23 cellular contexts compared by ENCODE assay signal in genomic region chr19:5694167-5694951, GRCh38. TPM values are rescaled to one million over a fixed set of nuclear protein-coding genes. Genes with fewer than 3 reads are reported as not detected.
A peak's percentile ranks its signal among the peaks of the same experiment; 100 is the strongest.
DNase-seq lines count a peak whose midpoint lies in the region; ATAC-seq and TF ChIP-seq lines count a peak whose summit lies in the region.
"Had no signal": no experiment of that assay in that cellular context is flagged by ENCODE, and none has a peak within 500 bp of the region (broad histone marks: within the 10 kb centered on the region; RNA-seq: fewer than 3 reads in every experiment).

No MANE protein-coding gene starts in this region.

- no peak overlapping the region for H3K27ac ChIP-seq in CD4-positive, alpha-beta memory T cell (ENCODE audit: low read depth, low read length)
- H3K27ac ChIP-seq: A549, gastroesophageal sphincter, right atrium auricular region, tibial nerve had no signal

- H3K36me3 Mint-ChIP-seq in activated CD4-positive, alpha-beta T cell treated with anti-CD3 and anti-CD28 coated beads for 36 hours (ENCODE audit: low read depth): peaks cover 60% of the 10 kb centered on the region
- peaks cover 0 to 58% of the 10 kb centered on the region in 2 donors for H3K36me3 Mint-ChIP-seq in CD4-positive, alpha-beta memory T cell
- peaks cover 53% of the 10 kb centered on the region for H3K36me3 Mint-ChIP-seq in activated T-helper 1 cell treated with anti-CD3 and anti-CD28 coated beads, Interleukin-12 subunit alpha, Interleukin-12 subunit beta, Interleukin-2, Interleukin-4 antibody, amounts not matched to agents 30 ng/mL and 10 ng/mL and 1 ng/mL, durations not matched to agents 14 hours and 24 hours and 36 hours (ENCODE audit: low read depth)
- H3K36me3 Mint-ChIP-seq in neural crest cell (ENCODE audit: low read depth): peaks cover 18% of the 10 kb centered on the region

- no peak for DNase-seq in activated CD4-positive, alpha-beta T cell treated with anti-CD3 and anti-CD28 coated beads for 36 hours
- no peak for DNase-seq in activated CD4-positive, alpha-beta T cell treated with anti-CD3 and anti-CD28 coated beads for 1 hour
- DNase-seq in CD4-positive, alpha-beta memory T cell: no peak
- DNase-seq in activated T-helper 1 cell treated with anti-CD3 and anti-CD28 coated beads, Interleukin-12 subunit alpha, Interleukin-12 subunit beta, Interleukin-2, Interleukin-4 antibody, amounts not matched to agents 30 ng/mL and 10 ng/mL and 1 ng/mL, durations not matched to agents 14 hours and 24 hours and 36 hours (ENCODE audit: low spot score): no peak
- no peak for DNase-seq in neural crest cell (ENCODE audit: low read depth, low spot score)
- no peak for DNase-seq in UCSD-AML1 (lab: John Stamatoyannopoulos, UW; ENCODE audit: unreplicated experiment)
- no peak for DNase-seq in KG1 (lab: John Stamatoyannopoulos, UW)
- DNase-seq: activated T-cell treated with anti-CD3 and anti-CD28 coated beads for 4 hours; anterior cingulate cortex; GOT3; NCI-H187 treated with DMSO at 0.1 percent for 48 hours; NCI-H510A; stimulated activated CD4-positive, alpha-beta T cell treated with anti-CD3 and anti-CD28 coated beads, Interleukin-2, amount 100 ng/mL, for 48 hours; WERI-Rb-1 had no signal

- intact Hi-C loops in activated CD4-positive, alpha-beta T cell treated with anti-CD3 and anti-CD28 coated beads for 36 hours (cut with DNase I, micrococcal nuclease): no loop called here
- intact Hi-C loops in CD4-positive, alpha-beta memory T cell (cut with micrococcal nuclease): no loop called here
- intact Hi-C loops in activated T-helper 1 cell treated with anti-CD3 and anti-CD28 coated beads, Interleukin-12 subunit alpha, Interleukin-12 subunit beta, Interleukin-2, Interleukin-4 antibody, amounts not matched to agents 30 ng/mL and 10 ng/mL and 1 ng/mL, durations not matched to agents 14 hours and 24 hours and 36 hours (cut with micrococcal nuclease): no loop called here

- H3K4me3 ChIP-seq in CD4-positive, alpha-beta memory T cell (ENCODE audit: low read length in 2 of 2): no peak overlapping the region
- H3K4me3 ChIP-seq: A549, gastroesophageal sphincter, lung, right atrium auricular region, tibial nerve had no signal

- no peak for ATAC-seq in activated CD4-positive, alpha-beta T cell treated with anti-CD3 and anti-CD28 coated beads for 36 hours
- no peak for ATAC-seq in GM19455 (IDR thresholded peaks at IDR 0.05; ENCODE audit: unreplicated experiment)
- ATAC-seq: gastroesophageal sphincter had no signal

- peaks cover 24% of the 10 kb centered on the region for H3K4me1 ChIP-seq in CD4-positive, alpha-beta memory T cell (ENCODE audit: insufficient read depth, low read length)

- no peaks in the 10 kb centered on the region for H3K9me3 Mint-ChIP-seq in activated CD4-positive, alpha-beta T cell treated with anti-CD3 and anti-CD28 coated beads for 36 hours (ENCODE audit: low read depth)
- peaks cover 0 to 5% (median 0%) of the 10 kb centered on the region in 8 donors for H3K9me3 Mint-ChIP-seq in CD4-positive, alpha-beta memory T cell
- H3K9me3 Mint-ChIP-seq in activated T-helper 1 cell treated with anti-CD3 and anti-CD28 coated beads, Interleukin-12 subunit alpha, Interleukin-12 subunit beta, Interleukin-2, Interleukin-4 antibody, amounts not matched to agents 30 ng/mL and 10 ng/mL and 1 ng/mL, durations not matched to agents 14 hours and 24 hours and 36 hours: no peaks in the 10 kb centered on the region
- peaks cover 2% of the 10 kb centered on the region for H3K9me3 Mint-ChIP-seq in neural crest cell

- H3K27me3 Mint-ChIP-seq in activated CD4-positive, alpha-beta T cell treated with anti-CD3 and anti-CD28 coated beads for 36 hours: no peaks in the 10 kb centered on the region
- no peaks in the 10 kb centered on the region for H3K27me3 Mint-ChIP-seq in CD4-positive, alpha-beta memory T cell
- H3K27me3 Mint-ChIP-seq in activated T-helper 1 cell treated with anti-CD3 and anti-CD28 coated beads, Interleukin-12 subunit alpha, Interleukin-12 subunit beta, Interleukin-2, Interleukin-4 antibody, amounts not matched to agents 30 ng/mL and 10 ng/mL and 1 ng/mL, durations not matched to agents 14 hours and 24 hours and 36 hours (ENCODE audit: insufficient read depth): no peaks in the 10 kb centered on the region
- peaks cover 24% of the 10 kb centered on the region for H3K27me3 Mint-ChIP-seq in neural crest cell (ENCODE audit: low read depth)

- H3K27me3 ChIP-seq in CD4-positive, alpha-beta memory T cell (ENCODE audit: insufficient read depth, low read length): no peaks in the 10 kb centered on the region
- H3K27me3 ChIP-seq: gastroesophageal sphincter, right atrium auricular region, tibial nerve had no signal

- peak overlapping the region; percentile 36 for H3K4me3 Mint-ChIP-seq in activated CD4-positive, alpha-beta T cell treated with anti-CD3 and anti-CD28 coated beads for 36 hours
- no peak overlapping the region for H3K4me3 Mint-ChIP-seq in CD4-positive, alpha-beta memory T cell
- H3K4me3 Mint-ChIP-seq in activated T-helper 1 cell treated with anti-CD3 and anti-CD28 coated beads, Interleukin-12 subunit alpha, Interleukin-12 subunit beta, Interleukin-2, Interleukin-4 antibody, amounts not matched to agents 30 ng/mL and 10 ng/mL and 1 ng/mL, durations not matched to agents 14 hours and 24 hours and 36 hours: no peak overlapping the region
- peak overlapping the region; percentile 99 for H3K4me3 Mint-ChIP-seq in neural crest cell

- H3K9me3 ChIP-seq in CD4-positive, alpha-beta memory T cell (ENCODE audit: control insufficient read depth in 1 of 2, low read length in 2 of 2): no peaks in the 10 kb centered on the region
- H3K9me3 ChIP-seq: A549, gastroesophageal sphincter, right atrium auricular region, tibial nerve had no signal

- H3K4me1 Mint-ChIP-seq in activated CD4-positive, alpha-beta T cell treated with anti-CD3 and anti-CD28 coated beads for 36 hours: peaks cover 13% of the 10 kb centered on the region
- peaks cover 10 to 30% (median 20%) of the 10 kb centered on the region in 4 donors for H3K4me1 Mint-ChIP-seq in CD4-positive, alpha-beta memory T cell
- peaks cover 9% of the 10 kb centered on the region for H3K4me1 Mint-ChIP-seq in activated T-helper 1 cell treated with anti-CD3 and anti-CD28 coated beads, Interleukin-12 subunit alpha, Interleukin-12 subunit beta, Interleukin-2, Interleukin-4 antibody, amounts not matched to agents 30 ng/mL and 10 ng/mL and 1 ng/mL, durations not matched to agents 14 hours and 24 hours and 36 hours (ENCODE audit: low read depth)
- peaks cover 18% of the 10 kb centered on the region for H3K4me1 Mint-ChIP-seq in neural crest cell

- no peak for TF ChIP-seq CTCF in neural crest cell (conservative IDR thresholded peaks at IDR 0.05)

- POLR2A ChIA-PET in activated CD4-positive, alpha-beta T cell treated with anti-CD3 and anti-CD28 coated beads for 36 hours (lab: Charles Lee): interaction anchor here (1.1 to 1.3 kb wide), 2 partner anchors 15 to 24 kb away, joined by 3 to 7 read pairs; no protein-coding TSS in a partner anchor
- POLR2A ChIA-PET in CD4-positive, alpha-beta memory T cell (lab: Charles Lee; ENCODE audit: partially characterized antibody): interaction anchor here (1.1 to 1.6 kb wide), 3 partner anchors 25 to 26 kb away, joined by 3 to 4 read pairs (median 3); partner anchors contain the start of genes CATSPERD and LONP1

- H3K36me3 ChIP-seq in CD4-positive, alpha-beta memory T cell (ENCODE audit: insufficient read depth, low read length): peaks cover 47% of the 10 kb centered on the region

- CTCF ChIA-PET in activated CD4-positive, alpha-beta T cell treated with anti-CD3 and anti-CD28 coated beads for 36 hours (lab: Charles Lee): no interaction called here
- CTCF ChIA-PET in CD4-positive, alpha-beta memory T cell (lab: Charles Lee; ENCODE audit: partially characterized antibody): no interaction called here

- peak overlapping the region; percentile 31 for H3K27ac Mint-ChIP-seq in activated CD4-positive, alpha-beta T cell treated with anti-CD3 and anti-CD28 coated beads for 36 hours
- H3K27ac Mint-ChIP-seq in CD4-positive, alpha-beta memory T cell: peak overlapping the region in 5 of 7 donors; percentile 8 to 100 (median 60)
- H3K27ac Mint-ChIP-seq in activated T-helper 1 cell treated with anti-CD3 and anti-CD28 coated beads, Interleukin-12 subunit alpha, Interleukin-12 subunit beta, Interleukin-2, Interleukin-4 antibody, amounts not matched to agents 30 ng/mL and 10 ng/mL and 1 ng/mL, durations not matched to agents 14 hours and 24 hours and 36 hours: peak overlapping the region; percentile 63
- H3K27ac Mint-ChIP-seq in neural crest cell (ENCODE audit: unreplicated experiment): no peak overlapping the region

RNA-seq across cellular contexts. Expression of gene RPL36, which starts 4.3 kb away (rescaled TPM):
- 1,000 to 10,000 TPM; 1,452 to 1,530 TPM for total RNA-seq in activated CD4-positive, alpha-beta T cell treated with anti-CD3 and anti-CD28 coated beads for 36 hours
- 1,000 to 10,000 TPM; 1,675 to 1,762 TPM for total RNA-seq in CD4-positive, alpha-beta memory T cell
- 1,000 to 10,000 TPM; 1,862 to 2,485 TPM for polyA plus RNA-seq in CD4-positive, alpha-beta memory T cell
- 1,000 and 1,001 TPM in 2 replicates for total RNA-seq in activated T-helper 1 cell treated with anti-CD3 and anti-CD28 coated beads, Interleukin-12 subunit alpha, Interleukin-12 subunit beta, Interleukin-2, Interleukin-4 antibody, amounts not matched to agents 30 ng/mL and 10 ng/mL and 1 ng/mL, durations not matched to agents 14 hours and 24 hours and 36 hours
- total RNA-seq in neural crest cell: 1,029 and 1,097 TPM in 2 replicates

RNA-seq across cellular contexts. Expression of gene HSD11B1L, which starts 13.5 kb away (rescaled TPM):
- total RNA-seq in activated CD4-positive, alpha-beta T cell treated with anti-CD3 and anti-CD28 coated beads for 36 hours: 1 to 10 TPM; 2.0 to 3.2 TPM
- 1 to 10 TPM; 3.5 to 4.8 TPM for total RNA-seq in CD4-positive, alpha-beta memory T cell
- polyA plus RNA-seq in CD4-positive, alpha-beta memory T cell: 1 to 10 TPM; 2.9 to 4.3 TPM
- 1.9 TPM in 2 replicates for total RNA-seq in activated T-helper 1 cell treated with anti-CD3 and anti-CD28 coated beads, Interleukin-12 subunit alpha, Interleukin-12 subunit beta, Interleukin-2, Interleukin-4 antibody, amounts not matched to agents 30 ng/mL and 10 ng/mL and 1 ng/mL, durations not matched to agents 14 hours and 24 hours and 36 hours
- 16.0 and 21.7 TPM in 2 replicates for total RNA-seq in neural crest cell

RNA-seq across cellular contexts. Expression of gene MICOS13, which starts 14.0 kb away (rescaled TPM):
- 10 to 100 TPM; 50.9 to 52.1 TPM for total RNA-seq in activated CD4-positive, alpha-beta T cell treated with anti-CD3 and anti-CD28 coated beads for 36 hours
- total RNA-seq in CD4-positive, alpha-beta memory T cell: 10 to 100 TPM; 40.5 to 41.1 TPM
- polyA plus RNA-seq in CD4-positive, alpha-beta memory T cell: 100 to 1,000 TPM; 114 TPM
- 57.4 and 60.6 TPM in 2 replicates for total RNA-seq in activated T-helper 1 cell treated with anti-CD3 and anti-CD28 coated beads, Interleukin-12 subunit alpha, Interleukin-12 subunit beta, Interleukin-2, Interleukin-4 antibody, amounts not matched to agents 30 ng/mL and 10 ng/mL and 1 ng/mL, durations not matched to agents 14 hours and 24 hours and 36 hours
- total RNA-seq in neural crest cell: 23.2 and 25.6 TPM in 2 replicates

RNA-seq across cellular contexts. Expression of gene LONP1, which starts 25.6 kb away (rescaled TPM):
- 100 to 1,000 TPM; 287 to 315 TPM for total RNA-seq in activated CD4-positive, alpha-beta T cell treated with anti-CD3 and anti-CD28 coated beads for 36 hours
- 10 to 100 TPM; 59.6 to 64.7 TPM for total RNA-seq in CD4-positive, alpha-beta memory T cell
- polyA plus RNA-seq in CD4-positive, alpha-beta memory T cell: 10 to 100 TPM; 10.9 to 39.9 TPM
- 180 and 186 TPM in 2 replicates for total RNA-seq in activated T-helper 1 cell treated with anti-CD3 and anti-CD28 coated beads, Interleukin-12 subunit alpha, Interleukin-12 subunit beta, Interleukin-2, Interleukin-4 antibody, amounts not matched to agents 30 ng/mL and 10 ng/mL and 1 ng/mL, durations not matched to agents 14 hours and 24 hours and 36 hours
- total RNA-seq in neural crest cell: 89.9 and 93.2 TPM in 2 replicates

RNA-seq across cellular contexts. Expression of gene CATSPERD, which starts 26.1 kb away (rescaled TPM):
- total RNA-seq in activated CD4-positive, alpha-beta T cell treated with anti-CD3 and anti-CD28 coated beads for 36 hours: not detected
- not detected for total RNA-seq in CD4-positive, alpha-beta memory T cell
- polyA plus RNA-seq in CD4-positive, alpha-beta memory T cell: not detected
- not detected in 2 replicates for total RNA-seq in activated T-helper 1 cell treated with anti-CD3 and anti-CD28 coated beads, Interleukin-12 subunit alpha, Interleukin-12 subunit beta, Interleukin-2, Interleukin-4 antibody, amounts not matched to agents 30 ng/mL and 10 ng/mL and 1 ng/mL, durations not matched to agents 14 hours and 24 hours and 36 hours
- not detected in 2 replicates for total RNA-seq in neural crest cell
- total RNA-seq: epithelial cell of proximal tubule, OCI-LY7, right atrium auricular region, tibial nerve had no signal
- polyA plus RNA-seq: neural cell had no signal

Comparison
In these comparisons a context has a peak if more than half of its experiments do, and no peak if none do; other contexts are left out.
1. H3K4me3 Mint-ChIP-seq: peak in activated CD4-positive, alpha-beta T cell treated with anti-CD3 and anti-CD28 coated beads for 36 hours (single experiment) and neural crest cell (single experiment); none in CD4-positive, alpha-beta memory T cell (0 of 8) and activated T-helper 1 cell treated with anti-CD3 and anti-CD28 coated beads, Interleukin-12 subunit alpha, Interleukin-12 subunit beta, Interleukin-2, Interleukin-4 antibody, amounts not matched to agents 30 ng/mL and 10 ng/mL and 1 ng/mL, durations not matched to agents 14 hours and 24 hours and 36 hours (single experiment).